ENCODE assay signal across 21 cellular contexts in the genomic region with DNA sequence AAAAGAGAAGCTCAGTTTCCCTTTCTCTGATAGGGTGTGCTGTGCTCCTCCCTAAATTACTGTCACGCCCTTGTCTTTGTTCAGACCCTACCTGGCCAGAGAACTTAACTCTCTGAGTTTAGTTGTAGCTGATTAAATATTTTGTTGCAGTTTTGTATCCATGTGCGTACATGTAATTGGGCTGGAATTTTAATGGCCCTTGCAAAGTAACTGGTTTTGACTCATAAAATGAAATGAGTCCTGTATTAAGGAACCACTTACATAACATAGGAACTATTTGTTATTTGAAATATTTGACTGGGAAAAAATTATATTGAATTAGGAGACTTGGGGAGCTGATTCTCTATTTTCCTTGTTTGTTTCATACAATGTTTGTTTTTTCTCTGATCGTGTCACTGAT.
DNase-seq lines count a peak whose midpoint lies in the region; FAIRE-seq and TF ChIP-seq lines count a peak whose summit lies in the region.
"Had no signal": no experiment of that assay in that cellular context is flagged by ENCODE, and none has a peak within 500 bp of the region (broad histone marks: within the 10 kb centered on the region; RNA-seq: fewer than 3 reads in every experiment).

No MANE protein-coding gene starts in this region.

- peaks cover 17% of the 10 kb centered on the region for H3K4me1 ChIP-seq in adipocyte (ENCODE audit: control insufficient read depth, insufficient read depth, low read length)

- peaks cover 26% of the 10 kb centered on the region for H3K36me3 ChIP-seq in adipocyte (ENCODE audit: control insufficient read depth, insufficient read depth, low read length, severe bottlenecking)

- no peaks in the 10 kb centered on the region for H3K9me3 ChIP-seq in adipocyte (ENCODE audit: control insufficient read depth, low read length)
- H3K9me3 ChIP-seq: testis had no signal

- peak overlapping the region; percentile 0 for H3K9ac ChIP-seq in adipocyte (ENCODE audit: low read length)

- DNase-seq in AG09309 (ENCODE audit: low read depth) (peak; percentile 48), HS-5 (ENCODE audit: low read depth) (peak; percentile 38), adipocyte (ENCODE audit: low read depth) (peak; percentile 29), foreskin fibroblast (peak; percentile 29 to 71), GDM1 (lab: John Stamatoyannopoulos, UW) (no peak), GM19239 (ENCODE audit: insufficient read length, low spot score) (no peak), HuH-7.5 (ENCODE audit: low spot score) (no peak)
- no peak for DNase-seq in activated T-cell treated with anti-CD3 and anti-CD28 coated beads, Interleukin-2, amount 50 U/mL, for 48 hours
- DNase-seq: activated CD4-positive, alpha-beta memory T cell treated with anti-CD3 and anti-CD28 coated beads, Interleukin-2, amount 10 ng/mL, durations not matched to agents 7 days and 5 days; activated CD4-positive, CD25-positive, alpha-beta regulatory T cell treated with anti-CD3 and anti-CD28 coated beads, Interleukin-2, amount 50 U/mL, for 72 hours; aorta; caudate nucleus; cortex of kidney; effector memory CD8-positive, alpha-beta T cell; NCI-H1694; NCI-H2171; NCI-H510A treated with DMSO at 0.1 percent for 48 hours; stimulated activated CD4-positive, alpha-beta T cell treated with anti-CD3 and anti-CD28 coated beads, Interleukin-15, amount 100 ng/mL, for 24 hours; stimulated activated naive CD8-positive, alpha-beta T cell treated with anti-CD3 and anti-CD28 coated beads, Interleukin-15, Interleukin-2, amounts not matched to agents 100 U/mL and 50 U/mL, for 24 hours; testis had no signal

- no peak for TF ChIP-seq CTCF in AG09309 (IDR thresholded peaks at IDR 0.05; ENCODE audit: control insufficient read depth, insufficient read depth, low read depth, low read length, missing control alignments)
- no peak for TF ChIP-seq CTCF in foreskin fibroblast (IDR thresholded peaks at IDR 0.05; ENCODE audit: low read depth, low read length)

- no peaks in the 10 kb centered on the region for H3K27me3 ChIP-seq in adipocyte (replicated peaks; ENCODE audit: control insufficient read depth, insufficient read depth, low read length)
- H3K27me3 ChIP-seq: testis had no signal

- no peak overlapping the region for H3K4me3 ChIP-seq in AG09309 (ENCODE audit: control insufficient read depth, low read depth, low read length)
- H3K4me3 ChIP-seq in adipocyte (ENCODE audit: low read length): no peak overlapping the region
- no peak overlapping the region for H3K4me3 ChIP-seq in foreskin fibroblast (ENCODE audit: low read depth in 1 of 2, low read length in 2 of 2)
- H3K4me3 ChIP-seq: GM12878, testis had no signal

- FAIRE-seq in GM19239 (lab: Jason Lieb, UNC): no peak
- FAIRE-seq: GM12878 had no signal

Comparison
In these comparisons a context has a peak if more than half of its experiments do, and no peak if none do; other contexts are left out.
1. DNase-seq: peak in AG09309 (single experiment), HS-5 (single experiment), adipocyte (single experiment) and foreskin fibroblast (2 of 2); none in GDM1 (single experiment), GM19239 (single experiment), HuH-7.5 (single experiment) and activated T-cell treated with anti-CD3 and anti-CD28 coated beads, Interleukin-2, amount 50 U/mL, for 48 hours (0 of 2).